In the genomic region with DNA sequence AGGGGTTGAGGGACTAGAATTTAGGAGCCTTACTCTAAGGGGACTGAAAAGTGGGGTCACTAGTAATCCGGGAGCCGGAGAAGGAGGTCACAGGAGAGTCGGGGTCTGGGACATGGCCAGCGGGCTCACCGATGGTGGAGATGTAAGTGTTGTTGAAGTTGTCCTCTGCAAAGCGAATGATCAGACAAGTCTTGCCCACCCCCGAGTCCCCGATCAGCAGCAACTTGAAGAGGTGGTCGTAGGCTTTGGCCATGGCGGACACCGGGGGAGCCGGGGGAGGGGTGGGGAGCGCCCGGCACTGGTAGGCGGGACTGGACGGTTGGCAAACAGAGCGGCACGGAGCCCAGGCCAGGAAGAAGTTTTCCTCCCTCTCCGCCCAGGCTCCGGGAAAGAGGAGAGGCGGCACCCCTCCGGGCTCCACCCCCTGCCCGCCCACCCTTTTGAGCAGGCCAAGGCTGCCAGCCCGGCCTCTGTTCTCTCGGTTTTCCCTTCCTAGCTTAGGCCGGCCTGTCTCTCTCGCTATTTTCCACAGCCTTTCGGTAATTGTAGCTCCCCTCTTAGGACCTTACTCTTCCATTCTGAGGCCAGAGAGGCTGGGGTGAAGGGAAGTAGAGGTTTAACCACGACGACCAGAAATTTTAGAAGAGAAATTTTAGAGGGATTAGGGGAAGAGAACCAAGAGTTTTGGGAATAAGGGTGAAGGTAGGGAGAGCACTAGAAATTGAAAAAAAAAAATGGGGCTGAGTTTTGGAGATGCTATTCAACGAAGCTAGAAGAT, we compare ENCODE assay signal across 8 cellular contexts. TPM values are rescaled to one million over a fixed set of nuclear protein-coding genes. Genes with fewer than 3 reads are reported as not detected.
A peak's percentile ranks its signal among the peaks of the same experiment; 100 is the strongest.
DNase-seq lines count a peak whose midpoint lies in the region; ATAC-seq and TF ChIP-seq lines count a peak whose summit lies in the region.

Gene RAB13 (minus strand): TSS at position 356 of the 778 bp plus-strand sequence. CDS start 103 bp downstream, at position 253.

- H3K27me3 Mint-ChIP-seq in activated naive CD8-positive, alpha-beta T cell treated with anti-CD3 and anti-CD28 coated beads, Interleukin-2, amount 50 U/mL, for 24 hours: no peaks in the 10 kb centered on the region

- TF ChIP-seq CTCF in A673 (conservative IDR thresholded peaks at IDR 0.05; ENCODE audit: low read depth, low read length) (no peak), GM12864 (IDR thresholded peaks at IDR 0.05; ENCODE audit: low read depth, low read length, missing control alignments) (no peak)

- intact Hi-C loops in A673 (cut with micrococcal nuclease; ENCODE audit: unreplicated experiment): loop anchor here (1.0 to 10.0 kb wide), 7 partner anchors 65 to 471 kb away; partner anchors contain the start of genes ILF2 and NPR1

- CTCF ChIA-PET in A673 (lab: Charles Lee): interaction anchor here (0.6 to 1.6 kb wide), 6 partner anchors 39 to 308 kb away, joined by 3 to 9 read pairs (median 4); partner anchors contain the start of gene DENND4B

- H3K36me3 ChIP-seq in A673 (ENCODE audit: insufficient read depth, low read length, poor library complexity, severe bottlenecking) (peaks cover 21% of the 10 kb centered on the region), neuron (ENCODE audit: insufficient read depth, low read length) (peaks cover 12% of the 10 kb centered on the region)

- peak within 1 kb of the TSS; percentile 92 for H3K27ac Mint-ChIP-seq in activated naive CD8-positive, alpha-beta T cell treated with anti-CD3 and anti-CD28 coated beads, Interleukin-2, amount 50 U/mL, for 24 hours

- H3K4me3 ChIP-seq in A673 (ENCODE audit: low read depth, low read length, poor library complexity, severe bottlenecking) (peak within 1 kb of the TSS; percentile 83), GM12864 (ENCODE audit: low read depth, low read length) (peak within 1 kb of the TSS; percentile 57), neuron (ENCODE audit: low read length) (peak within 1 kb of the TSS; percentile 83)

- peak within 1 kb of the TSS; percentile 72 for H2AFZ ChIP-seq in neuron (ENCODE audit: low read depth, low read length)

- H3K9me3 ChIP-seq in A673 (ENCODE audit: low read depth, low read length, poor library complexity, severe bottlenecking) (no peaks in the 10 kb centered on the region), neuron (ENCODE audit: low read length) (no peaks in the 10 kb centered on the region)

- no peaks in the 10 kb centered on the region for H3K9me3 Mint-ChIP-seq in activated naive CD8-positive, alpha-beta T cell treated with anti-CD3 and anti-CD28 coated beads, Interleukin-2, amount 50 U/mL, for 24 hours

- H3K27me3 ChIP-seq in A673 (replicated peaks; ENCODE audit: insufficient read depth, low read depth, low read length, poor library complexity): no peaks in the 10 kb centered on the region
- H3K27me3 ChIP-seq in neuron (ENCODE audit: insufficient read depth, low read length): no peaks in the 10 kb centered on the region

- H3K4me3 Mint-ChIP-seq in activated naive CD8-positive, alpha-beta T cell treated with anti-CD3 and anti-CD28 coated beads, Interleukin-2, amount 50 U/mL, for 24 hours: peak within 1 kb of the TSS; percentile 88

- H3K4me1 ChIP-seq in A673 (ENCODE audit: insufficient read depth, low read length, poor library complexity, severe bottlenecking) (peaks cover 14% of the 10 kb centered on the region), neuron (ENCODE audit: insufficient read depth, low read length) (peaks cover 17% of the 10 kb centered on the region)

- DNase-seq in A673 (ENCODE audit: low spot score) (peak; percentile 92), GM12864 (ENCODE audit: low read depth) (no peak), NCI-H2227 treated with DMSO at 0.1 percent for 48 hours (lab: John Stamatoyannopoulos, UW) (peak; percentile 82), glomerular endothelial cell (ENCODE audit: extremely low read depth, low read depth, low spot score) (no peak)
- no peak for DNase-seq in activated naive CD8-positive, alpha-beta T cell treated with anti-CD3 and anti-CD28 coated beads, Interleukin-2, amount 50 U/mL, for 24 hours

- H3K36me3 Mint-ChIP-seq in activated naive CD8-positive, alpha-beta T cell treated with anti-CD3 and anti-CD28 coated beads, Interleukin-2, amount 50 U/mL, for 24 hours (ENCODE audit: low read depth): peaks cover 12% of the 10 kb centered on the region

- H3K4me1 Mint-ChIP-seq in activated naive CD8-positive, alpha-beta T cell treated with anti-CD3 and anti-CD28 coated beads, Interleukin-2, amount 50 U/mL, for 24 hours: peaks cover 42% of the 10 kb centered on the region

- POLR2A ChIA-PET in A673 (lab: Charles Lee; ENCODE audit: low non-redundant PET): interaction anchor here (0.6 to 1.1 kb wide), 2 partner anchors 9 to 23 kb away, joined by 4 to 6 read pairs; partner anchors contain the start of genes JTB and SLC39A1

- peak; percentile 38 for ATAC-seq in activated naive CD8-positive, alpha-beta T cell treated with anti-CD3 and anti-CD28 coated beads, Interleukin-2, amount 50 U/mL, for 24 hours
- ATAC-seq in HG02970 (IDR thresholded peaks at IDR 0.05; ENCODE audit: low FRiP score, unreplicated experiment) (no peak), GM18907 (IDR thresholded peaks at IDR 0.05; ENCODE audit: unreplicated experiment) (no peak)

- BruUV-seq in A673 (replicated peaks; lab: Mats Ljungman, UMichigan): no TSS peak

- H3K27ac ChIP-seq in A673 (ENCODE audit: low read depth, low read length, poor library complexity, severe bottlenecking): peak within 1 kb of the TSS; percentile 80

RNA-seq across cellular contexts. Expression of gene RAB13, which starts in this region (rescaled TPM):
- 169 and 206 TPM in 2 replicates for total RNA-seq in A673 (2021)
- 72.6 and 77.4 TPM in 2 replicates for total RNA-seq in glomerular endothelial cell

Comparison
In these comparisons a context has a peak if more than half of its experiments do, and no peak if none do; other contexts are left out.
1. DNase-seq: peak in A673 (single experiment) and NCI-H2227 treated with DMSO at 0.1 percent for 48 hours (single experiment); none in GM12864 (single experiment), activated naive CD8-positive, alpha-beta T cell treated with anti-CD3 and anti-CD28 coated beads, Interleukin-2, amount 50 U/mL, for 24 hours (single experiment) and glomerular endothelial cell (single experiment).
2. Peak in every context shown above with its lines, with median percentiles within 50 percentile points of each other: H3K4me3 ChIP-seq.